In the genomic region with DNA sequence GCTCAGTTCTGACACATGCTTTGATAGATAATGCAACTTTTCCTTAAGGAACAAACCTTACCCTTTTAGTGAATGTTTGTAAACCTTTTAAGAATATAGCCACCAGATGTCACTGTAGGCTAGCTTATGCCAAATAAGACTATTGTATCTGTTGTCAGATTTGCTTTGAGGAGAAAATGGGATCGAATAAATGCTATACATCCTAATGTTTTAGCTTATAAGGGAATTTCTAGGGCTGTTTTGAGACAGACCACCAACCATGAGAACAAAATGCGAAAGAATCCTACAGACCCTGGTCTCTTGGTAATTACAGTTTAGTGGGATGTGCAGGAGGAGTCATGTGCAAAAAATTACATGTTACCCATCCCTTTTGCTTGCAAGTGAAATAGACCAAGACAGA, we compare ENCODE assay signal across 8 cellular contexts.
DNase-seq lines count a peak whose midpoint lies in the region; ATAC-seq and TF ChIP-seq lines count a peak whose summit lies in the region.

No MANE protein-coding gene starts in this region.

- POLR2A ChIA-PET in A673 (lab: Charles Lee; ENCODE audit: low non-redundant PET): interaction anchor here (0.5 kb wide), 1 partner anchor 615 kb away, joined by 3 read pairs; no protein-coding TSS in a partner anchor

- TF ChIP-seq POLR2A in vagina (IDR thresholded peaks at IDR 0.05): no peak

- BruUV-seq in A673 (replicated peaks; lab: Mats Ljungman, UMichigan): no TSS peak

- H3K36me3 ChIP-seq in A673 (ENCODE audit: insufficient read depth, low read length, poor library complexity, severe bottlenecking) (no peaks in the 10 kb centered on the region), vagina (no peaks in the 10 kb centered on the region)

- TF ChIP-seq CTCF in A673 (conservative IDR thresholded peaks at IDR 0.05; ENCODE audit: low read depth, low read length): peak; percentile 61
- peak; percentile 33 for TF ChIP-seq CTCF in GM12865 (IDR thresholded peaks at IDR 0.05; ENCODE audit: insufficient read depth, low read depth, low read length, missing control alignments)
- TF ChIP-seq CTCF in vagina (IDR thresholded peaks at IDR 0.05): peak in 2 of 3 experiments; percentile 40 to 43

- no peak overlapping the region for H3K4me3 ChIP-seq in A673 (ENCODE audit: low read depth, low read length, poor library complexity, severe bottlenecking)
- H3K4me3 ChIP-seq in GM12865 (ENCODE audit: low read depth, low read length): no peak overlapping the region
- H3K4me3 ChIP-seq in vagina: no peak overlapping the region

- no peaks in the 10 kb centered on the region for H3K4me1 ChIP-seq in A673 (ENCODE audit: insufficient read depth, low read length, poor library complexity, severe bottlenecking)
- H3K4me1 ChIP-seq in vagina: no peaks in the 10 kb centered on the region

- ATAC-seq in HG03159 (IDR thresholded peaks at IDR 0.05; ENCODE audit: unreplicated experiment) (no peak), GM21360 (IDR thresholded peaks at IDR 0.05; ENCODE audit: unreplicated experiment) (no peak)

- CTCF ChIA-PET in A673 (lab: Charles Lee): interaction anchor here (0.7 kb wide), 2 partner anchors 1432 to 1441 kb away, joined by 10 to 11 read pairs; no protein-coding TSS in a partner anchor

- intact Hi-C loops in A673 (cut with micrococcal nuclease; ENCODE audit: unreplicated experiment) (loop anchor here (1.0 to 10.0 kb wide), 3 partner anchors 616 to 1433 kb away; partner anchors contain the start of gene GRIA1), vagina (cut with DNase I) (loop anchor here (5.0 kb wide), 1 partner anchor 1430 kb away; no protein-coding TSS in a partner anchor)

- H3K9me3 ChIP-seq in A673 (ENCODE audit: low read depth, low read length, poor library complexity, severe bottlenecking) (no peaks in the 10 kb centered on the region), vagina (no peaks in the 10 kb centered on the region)

- H3K27ac ChIP-seq in A673 (ENCODE audit: low read depth, low read length, poor library complexity, severe bottlenecking) (no peak overlapping the region), vagina (no peak overlapping the region)

- DNase-seq in A673 (ENCODE audit: low spot score) (peak; percentile 62), GM12865 (ENCODE audit: low read depth) (peak; percentile 55), NCI-H146 treated with DMSO at 0.1 percent for 48 hours (lab: John Stamatoyannopoulos, UW; ENCODE audit: unreplicated experiment) (peak; percentile 21), amniotic stem cell (lab: John Stamatoyannopoulos, UW) (peak; percentile 38), inferior parietal cortex (ENCODE audit: extremely low spot score) (peak; percentile 93), vagina (ENCODE audit: extremely low spot score in 2 of 2) (no peak)

- H3K27me3 ChIP-seq in A673 (replicated peaks; ENCODE audit: insufficient read depth, low read depth, low read length, poor library complexity) (no peaks in the 10 kb centered on the region), vagina (no peaks in the 10 kb centered on the region)

Comparison
In these comparisons a context has a peak if more than half of its experiments do, and no peak if none do; other contexts are left out.
1. DNase-seq: peak in A673 (single experiment), GM12865 (single experiment), NCI-H146 treated with DMSO at 0.1 percent for 48 hours (single experiment), amniotic stem cell (single experiment) and inferior parietal cortex (single experiment); none in vagina (0 of 2).
2. Peak in every context shown above with its lines, with median percentiles within 50 percentile points of each other: CTCF ChIP-seq.